ENCODE assay signal across 1 cellular context in the genomic region with DNA sequence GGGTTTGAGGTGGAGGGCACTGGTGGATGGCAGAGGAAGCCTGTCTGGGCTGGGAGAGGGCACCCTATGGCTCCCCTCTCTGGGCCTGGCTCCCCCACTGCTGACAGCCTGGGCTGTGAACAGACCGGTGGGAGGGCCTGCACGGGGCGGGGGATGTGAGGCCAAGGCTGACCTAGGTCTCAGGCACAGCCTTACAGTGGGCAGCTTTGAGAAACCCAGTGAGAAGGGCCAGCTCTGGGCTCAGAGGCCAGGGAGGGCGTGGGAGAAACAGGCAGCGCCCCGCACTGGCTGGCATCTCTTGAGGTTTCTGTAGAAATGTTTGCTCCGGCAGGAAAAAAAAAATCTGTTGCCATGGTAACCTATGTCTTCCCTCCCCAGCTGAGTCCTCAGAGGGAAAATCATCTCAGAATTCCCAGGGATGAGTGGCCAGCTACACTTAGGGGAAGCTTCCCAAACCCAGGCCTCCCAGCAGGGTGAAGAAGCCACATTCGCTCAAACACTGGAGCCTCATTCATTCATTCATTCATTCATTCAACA.
TF ChIP-seq lines count a peak whose summit lies in the region.

No MANE protein-coding gene starts in this region.

TF ChIP-seq in HepG2, 621 proteins besides CTCF, POLR2A, EP300 and RAD21 (continued from another document):
- no peak for TF ChIP-seq KDM3A (CRISPR knock-in tag; IDR thresholded peaks at IDR 0.05; ENCODE audit: low read depth)
